ENCODE assay signal across 8 cellular contexts in genomic region chr12:53451661-53452158, GRCh38. TPM values are rescaled to one million over a fixed set of nuclear protein-coding genes. Genes with fewer than 3 reads are reported as not detected.
A peak's percentile ranks its signal among the peaks of the same experiment; 100 is the strongest.
DNase-seq lines count a peak whose midpoint lies in the region; ATAC-seq, FAIRE-seq and TF ChIP-seq lines count a peak whose summit lies in the region.

Gene PCBP2, plus strand, starts transcription at chr12:53452102. Its CDS starts 2,699 bp downstream, at chr12:53454801.

- H3K27ac Mint-ChIP-seq in naive B cell = peak within 1 kb of the TSS; percentile 95 to 100 (median 98)
- H3K27ac Mint-ChIP-seq in stimulated activated naive B cell treated with anti-CD40 and anti-IgM and Interleukin-4, amounts not matched to agents 10 μg/mL and 1 μg/mL and 100 μg/mL, for 72 hours = peak within 1 kb of the TSS; percentile 100

- H2AFZ ChIP-seq in DND-41 (ENCODE audit: low read depth, low read length) = peak within 1 kb of the TSS; percentile 82

- peaks cover 30 to 39% (median 33%) of the 10 kb centered on the region in 3 donors for H3K4me1 Mint-ChIP-seq in naive B cell
- H3K4me1 Mint-ChIP-seq in stimulated activated naive B cell treated with anti-CD40 and anti-IgM and Interleukin-4, amounts not matched to agents 10 μg/mL and 1 μg/mL and 100 μg/mL, for 72 hours = peaks cover 14 to 40% of the 10 kb centered on the region in 2 donors

- peak within 1 kb of the TSS; percentile 53 to 100 (median 98) for H3K4me3 Mint-ChIP-seq in naive B cell
- H3K4me3 Mint-ChIP-seq in stimulated activated naive B cell treated with anti-CD40 and anti-IgM and Interleukin-4, amounts not matched to agents 10 μg/mL and 1 μg/mL and 100 μg/mL, for 72 hours = peak within 1 kb of the TSS; percentile 92 to 98

- peak; percentile 84 for FAIRE-seq in RCC 7860 (lab: Jason Lieb, UNC)

- DNase-seq in DND-41 (peak; percentile 99), RCC 7860 (ENCODE audit: low spot score) (peak; percentile 97), activated T-helper 1 cell treated with Interleukin-2 at 50 U/mL for 16 hours (ENCODE audit: low read depth) (peak; percentile 97), esophagus squamous epithelium (lab: John Stamatoyannopoulos, UW) (peak; percentile 87), naive B cell (peak; percentile 98)
- DNase-seq in stimulated activated naive B cell treated with anti-CD40 and anti-IgM and Interleukin-4, amounts not matched to agents 10 μg/mL and 1 μg/mL and 100 μg/mL, for 72 hours = peak; percentile 97

- peaks cover 42% of the 10 kb centered on the region for H3K36me3 ChIP-seq in DND-41 (ENCODE audit: insufficient read depth, low read length)
- peaks cover 54% of the 10 kb centered on the region for H3K36me3 ChIP-seq in KOPT-K1 (ENCODE audit: insufficient read depth, low read length)
- peaks cover 15 to 53% (median 23%) of the 10 kb centered on the region in 3 donors for H3K36me3 ChIP-seq in esophagus squamous epithelium

- H3K79me2 ChIP-seq in DND-41 (ENCODE audit: insufficient read depth, low read length) = peaks cover 51% of the 10 kb centered on the region

- TF ChIP-seq POLR2A in esophagus squamous epithelium (IDR thresholded peaks at IDR 0.05) = peak in 3 of 4 donors; percentile 62 to 76 (median 67)

- peak within 1 kb of the TSS; percentile 75 for H3K4me2 ChIP-seq in DND-41 (ENCODE audit: insufficient read depth, low read length)

- H3K4me1 ChIP-seq in DND-41 (ENCODE audit: insufficient read depth, low read length) (peaks cover 46% of the 10 kb centered on the region), esophagus squamous epithelium (peaks cover 12 to 41% (median 20%) of the 10 kb centered on the region in 3 donors)

- WGBS in esophagus squamous epithelium, 2 donors = 1 to 2% methylated on average over 7 to 9 of the region's 32 CpGs

- intact Hi-C loops in esophagus squamous epithelium (cut with DNase I) = loop anchor here (10.0 kb wide), 1 partner anchor 53 kb away; the partner anchor contains the start of genes NPFF and TARBP2

- H3K27me3 Mint-ChIP-seq in naive B cell = no peaks in the 10 kb centered on the region
- no peaks in the 10 kb centered on the region for H3K27me3 Mint-ChIP-seq in stimulated activated naive B cell treated with anti-CD40 and anti-IgM and Interleukin-4, amounts not matched to agents 10 μg/mL and 1 μg/mL and 100 μg/mL, for 72 hours

- no peaks in the 10 kb centered on the region for H3K27me3 ChIP-seq in DND-41 (ENCODE audit: insufficient read depth, low read length, poor library complexity)
- H3K27me3 ChIP-seq in esophagus squamous epithelium = no peaks in the 10 kb centered on the region

- peak within 1 kb of the TSS; percentile 87 for H3K9ac ChIP-seq in DND-41 (ENCODE audit: low read depth, low read length)

- peaks cover 40% of the 10 kb centered on the region for H4K20me1 ChIP-seq in DND-41 (ENCODE audit: insufficient read depth, low read length)

- no peaks in the 10 kb centered on the region for H3K9me3 Mint-ChIP-seq in naive B cell
- H3K9me3 Mint-ChIP-seq in stimulated activated naive B cell treated with anti-CD40 and anti-IgM and Interleukin-4, amounts not matched to agents 10 μg/mL and 1 μg/mL and 100 μg/mL, for 72 hours = no peaks in the 10 kb centered on the region

- H3K4me3 ChIP-seq in DND-41 (ENCODE audit: low read depth in 1 of 2, low read length in 2 of 2) (peak within 1 kb of the TSS; percentile 77 to 79), esophagus squamous epithelium (peak within 1 kb of the TSS; percentile 78 to 90 (median 85))

- ATAC-seq in DND-41 (ENCODE audit: insufficient read depth, low read depth) (peak; percentile 96), GM21737 (IDR thresholded peaks at IDR 0.05; ENCODE audit: unreplicated experiment) (peak; percentile 97), naive B cell (ENCODE audit: low read depth in 2 of 2) (peak; percentile 94 to 95)
- ATAC-seq in stimulated activated naive B cell treated with anti-CD40 and anti-IgM and Interleukin-4, amounts not matched to agents 10 μg/mL and 1 μg/mL and 100 μg/mL, for 72 hours (replicated peaks) = peak; percentile 97

- H3K36me3 Mint-ChIP-seq in naive B cell = peaks cover 8 to 13% of the 10 kb centered on the region in 2 donors
- peaks cover 32 to 61% of the 10 kb centered on the region in 2 donors for H3K36me3 Mint-ChIP-seq in stimulated activated naive B cell treated with anti-CD40 and anti-IgM and Interleukin-4, amounts not matched to agents 10 μg/mL and 1 μg/mL and 100 μg/mL, for 72 hours

- TF ChIP-seq CTCF in DND-41 (IDR thresholded peaks at IDR 0.05; ENCODE audit: borderline replicate concordance, extremely low read depth, low read length, poor library complexity, severe bottlenecking) = peak; percentile 97
- peak; percentile 77 to 96 (median 95) for TF ChIP-seq CTCF in esophagus squamous epithelium (IDR thresholded peaks at IDR 0.05)

- H3K27ac ChIP-seq in DND-41 (ENCODE audit: low read length) = peak within 1 kb of the TSS; percentile 99
- H3K27ac ChIP-seq in KOPT-K1 (ENCODE audit: low read depth, low read length, poor library complexity, severe bottlenecking) = peak within 1 kb of the TSS; percentile 98
- H3K27ac ChIP-seq in esophagus squamous epithelium = peak within 1 kb of the TSS; percentile 95 to 99 (median 98)

- H3K9me3 ChIP-seq in DND-41 (ENCODE audit: insufficient read depth, low read length, severe bottlenecking) (no peaks in the 10 kb centered on the region), KOPT-K1 (ENCODE audit: insufficient read depth, low read length, poor library complexity, severe bottlenecking) (no peaks in the 10 kb centered on the region), esophagus squamous epithelium (no peaks in the 10 kb centered on the region)

RNA-seq across cellular contexts. Expression of gene PCBP2, which starts in this region (rescaled TPM):
- total RNA-seq in esophagus squamous epithelium = 100 to 1,000 TPM; 202 to 400 (median 287) TPM
- 100 to 1,000 TPM; 116 to 172 (median 146) TPM for polyA plus RNA-seq in naive B cell (ENCODE audit: low read depth in 6 of 6)

Comparison
In these comparisons a context has a peak if more than half of its experiments do, and no peak if none do; other contexts are left out.
1. Peak in every context shown above with its lines: DNase-seq, ATAC-seq, H3K4me3 ChIP-seq and H3K27ac ChIP-seq.